In genomic region chr12:122029620-122030426, GRCh38 we compare ENCODE assay signal across 1 cellular context.
TF ChIP-seq lines count a peak whose summit lies in the region.

No MANE protein-coding gene starts in this region.

TF ChIP-seq in GM12878, 131 proteins besides CTCF, POLR2A, EP300 and RAD21:
- no peak for TF ChIP-seq YBX1 (IDR thresholded peaks at IDR 0.05)
- no peak for TF ChIP-seq RBBP5 (conservative IDR thresholded peaks at IDR 0.05)
- no peak for TF ChIP-seq ASH2L (IDR thresholded peaks at IDR 0.05; ENCODE audit: borderline replicate concordance, low read depth)
- TF ChIP-seq KDM1A (IDR thresholded peaks at IDR 0.05; ENCODE audit: borderline replicate concordance): no peak
- no peak for TF ChIP-seq BMI1 (IDR thresholded peaks at IDR 0.05; ENCODE audit: borderline replicate concordance)
- no peak for TF ChIP-seq TARDBP (IDR thresholded peaks at IDR 0.05; ENCODE audit: borderline replicate concordance)
- TF ChIP-seq NFXL1 (IDR thresholded peaks at IDR 0.05; ENCODE audit: borderline replicate concordance): no peak
- no peak for TF ChIP-seq PML (IDR thresholded peaks at IDR 0.05; ENCODE audit: low read length)
- no peak for TF ChIP-seq NKRF (conservative IDR thresholded peaks at IDR 0.05)
- no peak for TF ChIP-seq IKZF1 (conservative IDR thresholded peaks at IDR 0.05)
- TF ChIP-seq SP1 (IDR thresholded peaks at IDR 0.05; ENCODE audit: low read depth, low read length): no peak
- TF ChIP-seq HSF1 (IDR thresholded peaks at IDR 0.05; ENCODE audit: low read depth, low read length): no peak
- TF ChIP-seq NR2F1 (conservative IDR thresholded peaks at IDR 0.05): no peak
- TF ChIP-seq SMAD5 (IDR thresholded peaks at IDR 0.05; ENCODE audit: low read depth): no peak
- TF ChIP-seq MTA2 (IDR thresholded peaks at IDR 0.05; ENCODE audit: low read depth): no peak
- TF ChIP-seq ZBTB11 (CRISPR knock-in tag; IDR thresholded peaks at IDR 0.05): no peak
- TF ChIP-seq NFYA (IDR thresholded peaks at IDR 0.05; ENCODE audit: borderline replicate concordance, low read depth, low read length): no peak
- no peak for TF ChIP-seq CBX3 (IDR thresholded peaks at IDR 0.05; ENCODE audit: borderline replicate concordance, low read depth)
